Comparison of ENCODE assay signal across 12 cellular contexts in the genomic region with DNA sequence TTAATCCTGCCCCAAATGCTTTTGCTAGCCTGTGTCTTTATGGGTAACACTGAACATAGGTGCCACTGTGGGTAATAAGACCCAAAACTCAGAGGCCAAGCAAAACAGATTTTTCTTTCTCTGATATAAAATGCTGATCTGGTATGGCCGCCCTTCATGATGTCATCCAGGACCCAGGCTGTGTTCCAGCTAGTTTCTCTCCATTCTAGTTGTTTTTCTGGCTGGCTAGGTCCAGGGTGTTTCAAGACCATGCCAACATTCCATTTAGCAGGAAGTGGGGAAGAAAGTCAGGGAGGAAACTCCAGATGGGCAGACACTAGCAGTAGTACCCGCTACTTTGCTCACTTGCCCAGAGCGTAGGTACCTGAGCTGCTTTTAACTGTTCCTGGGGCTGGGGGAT.
DNase-seq lines count a peak whose midpoint lies in the region; ATAC-seq and TF ChIP-seq lines count a peak whose summit lies in the region.
"Had no signal": no experiment of that assay in that cellular context is flagged by ENCODE, and none has a peak within 500 bp of the region (broad histone marks: within the 10 kb centered on the region; RNA-seq: fewer than 3 reads in every experiment).

No MANE protein-coding gene starts in this region.

- no peaks in the 10 kb centered on the region for H3K9me3 ChIP-seq in AG04450 (ENCODE audit: control insufficient read depth, insufficient read depth, low read length)
- H3K9me3 ChIP-seq: Peyer's patch had no signal

- ATAC-seq in HG03045 (IDR thresholded peaks at IDR 0.05; ENCODE audit: unreplicated experiment) (no peak), HG03280 (IDR thresholded peaks at IDR 0.05; ENCODE audit: unreplicated experiment) (no peak)

- TF ChIP-seq CTCF in AG04450 (IDR thresholded peaks at IDR 0.05; ENCODE audit: low read depth, low read length) (no peak), coronary artery (IDR thresholded peaks at IDR 0.05) (no peak)

- DNase-seq in AG04450 (ENCODE audit: low read depth, low spot score), result peak; percentile 53
- DNase-seq in LHCN-M2 (ENCODE audit: low read depth), result peak; percentile 56
- no peak for DNase-seq in coronary artery (ENCODE audit: low spot score)
- peak; percentile 40 for DNase-seq in medulla oblongata (ENCODE audit: extremely low spot score)
- DNase-seq in DMS153 treated with DMSO at 0.1 percent for 48 hours (lab: John Stamatoyannopoulos, UW; ENCODE audit: unreplicated experiment), result no peak
- DNase-seq in stimulated activated naive CD4-positive, alpha-beta T cell treated with Interleukin-2 at 50 U/mL for 16 hours (lab: John Stamatoyannopoulos, UW), result no peak
- DNase-seq: activated CD4-positive, alpha-beta T cell treated with anti-CD3 and anti-CD28 coated beads, Interleukin-2, amount 50 U/mL, for 1 hour; CD4-positive, CD25-positive, alpha-beta regulatory T cell; Peyer's patch had no signal

- H3K4me3 ChIP-seq in AG04450 (ENCODE audit: low read depth, low read length) (no peak overlapping the region), coronary artery (no peak overlapping the region)
- H3K4me3 ChIP-seq: cardiac muscle cell, Peyer's patch had no signal

- CTCF ChIA-PET in AG04450 (lab: Charles Lee), result interaction anchor here (1.4 to 1.8 kb wide), 3 partner anchors 8 to 251 kb away, joined by 3 to 14 read pairs (median 7); no protein-coding TSS in a partner anchor

- POLR2A ChIA-PET in AG04450 (lab: Yijun Ruan, JAX), result interaction anchor here (1.0 kb wide), 1 partner anchor 251 kb away, joined by 3 read pairs; no protein-coding TSS in a partner anchor

- H3K27me3 ChIP-seq in AG04450 (ENCODE audit: control insufficient read depth, insufficient read depth, low read length), result no peaks in the 10 kb centered on the region
- H3K27me3 ChIP-seq: cardiac muscle cell, Peyer's patch had no signal

- H3K27ac ChIP-seq in AG04450 (ENCODE audit: low read depth, low read length) (peak overlapping the region; percentile 59), coronary artery (peak overlapping the region; percentile 39 to 53)
- H3K27ac ChIP-seq: cardiac muscle cell, Peyer's patch had no signal

Comparison
In these comparisons a context has a peak if more than half of its experiments do, and no peak if none do; other contexts are left out.
1. DNase-seq: peak in AG04450 (single experiment), LHCN-M2 (single experiment) and medulla oblongata (single experiment); none in coronary artery (single experiment), DMS153 treated with DMSO at 0.1 percent for 48 hours (single experiment) and stimulated activated naive CD4-positive, alpha-beta T cell treated with Interleukin-2 at 50 U/mL for 16 hours (single experiment).